ENCODE assay signal across 23 cellular contexts in the genomic region with DNA sequence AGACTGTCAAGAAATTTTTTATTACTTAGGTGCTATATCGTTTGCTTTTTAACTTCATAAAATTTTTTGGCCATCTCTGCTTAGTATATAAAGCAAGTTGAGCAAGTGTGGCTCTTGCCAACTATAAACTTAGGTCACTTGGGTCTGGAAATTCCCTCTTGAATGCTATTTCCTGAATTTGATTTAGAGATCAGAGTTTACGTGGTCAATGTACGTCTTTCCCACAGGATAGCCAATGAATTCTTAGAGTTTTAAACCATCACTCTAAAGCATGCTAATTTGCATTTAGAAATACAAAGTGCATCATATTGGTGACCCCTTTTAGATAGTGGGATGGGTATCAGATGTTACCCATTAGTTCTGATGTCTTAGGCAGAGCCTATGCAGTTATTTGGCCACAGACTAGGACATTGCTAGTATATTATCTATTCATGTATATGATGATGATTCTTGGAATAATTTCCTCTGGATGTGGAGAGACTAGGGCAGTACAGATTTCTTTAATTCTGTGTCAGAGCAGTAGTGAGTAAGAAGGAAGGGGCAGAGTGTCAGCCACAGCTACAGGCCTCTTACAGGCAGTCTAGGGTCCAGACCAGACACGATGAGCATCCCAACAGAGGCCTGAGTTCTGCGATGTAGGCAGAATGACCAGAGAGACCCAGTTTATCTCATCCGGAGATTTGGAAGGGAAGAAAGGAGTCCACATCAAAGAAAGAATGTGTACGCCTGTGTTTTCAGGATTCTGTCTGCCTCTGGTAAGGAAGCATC. TPM values are rescaled to one million over a fixed set of nuclear protein-coding genes. Genes with fewer than 3 reads are reported as not detected.
DNase-seq lines count a peak whose midpoint lies in the region; ATAC-seq, FAIRE-seq and TF ChIP-seq lines count a peak whose summit lies in the region.
"Had no signal": no experiment of that assay in that cellular context is flagged by ENCODE, and none has a peak within 500 bp of the region (broad histone marks: within the 10 kb centered on the region; RNA-seq: fewer than 3 reads in every experiment).

No MANE protein-coding gene starts in this region.

- DNase-seq in H54 (ENCODE audit: insufficient read length, low spot score), result no peak
- no peak for DNase-seq in WTC11 (ENCODE audit: low spot score)
- no peak for DNase-seq in glutamatergic neuron
- DNase-seq in AG20443 (ENCODE audit: low spot score), result no peak
- DNase-seq in AML-193 (lab: John Stamatoyannopoulos, UW), result no peak
- DNase-seq in middle frontal gyrus (ENCODE audit: extremely low spot score, low spot score), result no peak
- DNase-seq: KG1; lower lobe of right lung; naive thymus-derived CD4-positive, alpha-beta T cell; NCI-H1092; NCI-H2107; NCI-H526; spleen; stimulated activated CD8-positive, alpha-beta memory T cell treated with anti-CD3 and anti-CD28 coated beads, Interleukin-4, amount 100 ng/mL, for 48 hours; uterus had no signal

- H3K4me1 Mint-ChIP-seq in WTC11 (peaks cover 12% of the 10 kb centered on the region), glutamatergic neuron (ENCODE audit: low read depth, unreplicated experiment) (peaks cover 19% of the 10 kb centered on the region)
- H3K4me1 Mint-ChIP-seq: brain; CD14-positive monocyte; naive thymus-derived CD4-positive, alpha-beta T cell had no signal

- no peaks in the 10 kb centered on the region for H3K27me3 Mint-ChIP-seq in WTC11 (ENCODE audit: low read depth)
- H3K27me3 Mint-ChIP-seq in glutamatergic neuron (ENCODE audit: unreplicated experiment), result no peaks in the 10 kb centered on the region
- H3K27me3 Mint-ChIP-seq: brain had no signal

- H3K9me3 Mint-ChIP-seq in WTC11, result peaks cover 8% of the 10 kb centered on the region
- H3K9me3 Mint-ChIP-seq in glutamatergic neuron (ENCODE audit: unreplicated experiment), result no peaks in the 10 kb centered on the region
- H3K9me3 Mint-ChIP-seq: activated T-helper 1 cell treated with anti-CD3 and anti-CD28 coated beads, Interleukin-12 subunit alpha, Interleukin-12 subunit beta, Interleukin-2, Interleukin-4 antibody, amounts not matched to agents 30 ng/mL and 10 ng/mL and 1 ng/mL, durations not matched to agents 14 hours and 24 hours and 36 hours had no signal

- TF ChIP-seq POLR2A in H54 (IDR thresholded peaks at IDR 0.05; ENCODE audit: low read depth, low read length), result no peak

- H3K36me3 Mint-ChIP-seq in WTC11, result peaks cover 6% of the 10 kb centered on the region
- peaks cover 6% of the 10 kb centered on the region for H3K36me3 Mint-ChIP-seq in glutamatergic neuron (ENCODE audit: unreplicated experiment)
- H3K36me3 Mint-ChIP-seq: CD14-positive monocyte had no signal

- H3K4me3 Mint-ChIP-seq in WTC11, result no peak overlapping the region
- H3K4me3 Mint-ChIP-seq in glutamatergic neuron (ENCODE audit: unreplicated experiment), result no peak overlapping the region
- H3K4me3 Mint-ChIP-seq: activated naive CD8-positive, alpha-beta T cell; activated T-helper 1 cell treated with anti-CD3 and anti-CD28 coated beads, Interleukin-12 subunit alpha, Interleukin-12 subunit beta, Interleukin-2, Interleukin-4 antibody, amounts not matched to agents 30 ng/mL and 10 ng/mL and 1 ng/mL, durations not matched to agents 14 hours and 24 hours and 36 hours; brain; CD14-positive monocyte; naive thymus-derived CD4-positive, alpha-beta T cell had no signal

- CTCF ChIA-PET in WTC11 (lab: Charles Lee), result interaction anchor here (0.6 to 1.0 kb wide), 2 partner anchors 87 to 171 kb away, joined by 3 to 4 read pairs; no protein-coding TSS in a partner anchor

- H3K27ac Mint-ChIP-seq in WTC11 (0 out of 2 replicates have a peak overlapping the region, but pooled peaks have one; percentile 13), glutamatergic neuron (ENCODE audit: unreplicated experiment) (peak overlapping the region; percentile 0)
- H3K27ac Mint-ChIP-seq: activated naive CD8-positive, alpha-beta T cell; activated T-helper 1 cell treated with anti-CD3 and anti-CD28 coated beads, Interleukin-12 subunit alpha, Interleukin-12 subunit beta, Interleukin-2, Interleukin-4 antibody, amounts not matched to agents 30 ng/mL and 10 ng/mL and 1 ng/mL, durations not matched to agents 14 hours and 24 hours and 36 hours; brain; CD14-positive monocyte; naive thymus-derived CD4-positive, alpha-beta T cell had no signal

- POLR2A ChIA-PET in WTC11 (lab: Charles Lee), result no interaction called here

- ATAC-seq in WTC11 (no peak), GM21737 (IDR thresholded peaks at IDR 0.05; ENCODE audit: unreplicated experiment) (no peak)
- ATAC-seq: activated CD4-positive, CD25-positive, alpha-beta regulatory T cell treated with anti-CD3 and anti-CD28 coated beads, Interleukin-2, amount 50 U/mL, for 24 hours; HCT116; lower lobe of right lung; naive thymus-derived CD4-positive, alpha-beta T cell had no signal

- FAIRE-seq in H54 (lab: Jason Lieb, UNC), result peak; percentile 90
- FAIRE-seq: GM18507 had no signal

- TF ChIP-seq CTCF in WTC11 (IDR thresholded peaks at IDR 0.05) (no peak), glutamatergic neuron (IDR thresholded peaks at IDR 0.05; ENCODE audit: partially characterized antibody, unreplicated experiment) (no peak)

TF ChIP-seq in WTC11, 78 proteins besides CTCF, POLR2A, EP300 and RAD21:
- TF ChIP-seq JUN (CRISPR knock-in tag; IDR thresholded peaks at IDR 0.05) (no peak), ZNF317 (CRISPR knock-in tag; IDR thresholded peaks at IDR 0.05; ENCODE audit: borderline replicate concordance, low read depth) (no peak), SOX15 (CRISPR knock-in tag; IDR thresholded peaks at IDR 0.05) (no peak)
- TF ChIP-seq, protein P1, sequence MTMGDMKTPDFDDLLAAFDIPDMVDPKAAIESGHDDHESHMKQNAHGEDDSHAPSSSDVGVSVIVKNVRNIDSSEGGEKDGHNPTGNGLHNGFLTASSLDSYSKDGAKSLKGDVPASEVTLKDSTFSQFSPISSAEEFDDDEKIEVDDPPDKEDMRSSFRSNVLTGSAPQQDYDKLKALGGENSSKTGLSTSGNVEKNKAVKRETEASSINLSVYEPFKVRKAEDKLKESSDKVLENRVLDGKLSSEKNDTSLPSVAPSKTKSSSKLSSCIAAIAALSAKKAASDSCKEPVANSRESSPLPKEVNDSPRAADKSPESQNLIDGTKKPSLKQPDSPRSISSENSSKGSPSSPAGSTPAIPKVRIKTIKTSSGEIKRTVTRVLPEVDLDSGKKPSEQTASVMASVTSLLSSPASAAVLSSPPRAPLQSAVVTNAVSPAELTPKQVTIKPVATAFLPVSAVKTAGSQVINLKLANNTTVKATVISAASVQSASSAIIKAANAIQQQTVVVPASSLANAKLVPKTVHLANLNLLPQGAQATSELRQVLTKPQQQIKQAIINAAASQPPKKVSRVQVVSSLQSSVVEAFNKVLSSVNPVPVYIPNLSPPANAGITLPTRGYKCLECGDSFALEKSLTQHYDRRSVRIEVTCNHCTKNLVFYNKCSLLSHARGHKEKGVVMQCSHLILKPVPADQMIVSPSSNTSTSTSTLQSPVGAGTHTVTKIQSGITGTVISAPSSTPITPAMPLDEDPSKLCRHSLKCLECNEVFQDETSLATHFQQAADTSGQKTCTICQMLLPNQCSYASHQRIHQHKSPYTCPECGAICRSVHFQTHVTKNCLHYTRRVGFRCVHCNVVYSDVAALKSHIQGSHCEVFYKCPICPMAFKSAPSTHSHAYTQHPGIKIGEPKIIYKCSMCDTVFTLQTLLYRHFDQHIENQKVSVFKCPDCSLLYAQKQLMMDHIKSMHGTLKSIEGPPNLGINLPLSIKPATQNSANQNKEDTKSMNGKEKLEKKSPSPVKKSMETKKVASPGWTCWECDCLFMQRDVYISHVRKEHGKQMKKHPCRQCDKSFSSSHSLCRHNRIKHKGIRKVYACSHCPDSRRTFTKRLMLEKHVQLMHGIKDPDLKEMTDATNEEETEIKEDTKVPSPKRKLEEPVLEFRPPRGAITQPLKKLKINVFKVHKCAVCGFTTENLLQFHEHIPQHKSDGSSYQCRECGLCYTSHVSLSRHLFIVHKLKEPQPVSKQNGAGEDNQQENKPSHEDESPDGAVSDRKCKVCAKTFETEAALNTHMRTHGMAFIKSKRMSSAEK (CRISPR knock-in tag; IDR thresholded peaks at IDR 0.05; ENCODE audit: borderline replicate concordance), result no peak

RNA-seq across cellular contexts. Expression of gene SCN8A, which starts 30.3 kb away (rescaled TPM):
- total RNA-seq in WTC11 (2021) (13.2 to 14.4 TPM (median 13.2 TPM) in 3 replicates), glutamatergic neuron (ENCODE audit: unreplicated experiment) (47.6 TPM)
